ENCODE assay signal across 2 cellular contexts in genomic region chr20:35917077-35917476, GRCh38.
TF ChIP-seq lines count a peak whose summit lies in the region.

No MANE protein-coding gene starts in this region.

TF ChIP-seq in K562, 482 proteins besides CTCF, POLR2A, EP300 and RAD21:
- TF ChIP-seq PRMT5 (CRISPR knock-in tag; IDR thresholded peaks at IDR 0.05) (no peak), ZNF124 (CRISPR knock-in tag; IDR thresholded peaks at IDR 0.05) (no peak), MCM5 (IDR thresholded peaks at IDR 0.05; ENCODE audit: low read depth) (no peak), GABPB1 (CRISPR knock-in tag; IDR thresholded peaks at IDR 0.05) (no peak), ZEB2 (IDR thresholded peaks at IDR 0.05) (no peak), ZBTB9 (CRISPR knock-in tag; IDR thresholded peaks at IDR 0.05) (no peak), SPI1 (IDR thresholded peaks at IDR 0.05; ENCODE audit: borderline replicate concordance, low read depth, low read length) (peak; percentile 96)

TF ChIP-seq in SK-N-SH treated with all-trans-retinoic acid at 6 μM for 48 hours, 23 proteins besides CTCF, POLR2A, EP300 and RAD21:
- TF ChIP-seq TOX (CRISPR knock-in tag; IDR thresholded peaks at IDR 0.05; ENCODE audit: borderline replicate concordance) (no peak), PATZ1 (CRISPR knock-in tag; IDR thresholded peaks at IDR 0.05; ENCODE audit: borderline replicate concordance) (no peak), CSRNP3 (CRISPR knock-in tag; IDR thresholded peaks at IDR 0.05) (no peak), ZFP30 (CRISPR knock-in tag; IDR thresholded peaks at IDR 0.05) (no peak), GLIS3 (CRISPR knock-in tag; IDR thresholded peaks at IDR 0.05) (no peak), ESRRG (CRISPR knock-in tag; IDR thresholded peaks at IDR 0.05) (no peak), TSHZ2 (CRISPR knock-in tag; IDR thresholded peaks at IDR 0.05) (no peak), ZC3H10 (CRISPR knock-in tag; IDR thresholded peaks at IDR 0.05) (no peak), ZNF565 (CRISPR knock-in tag; conservative IDR thresholded peaks at IDR 0.05; ENCODE audit: low read depth) (no peak), BACH2 (CRISPR knock-in tag; IDR thresholded peaks at IDR 0.05; ENCODE audit: borderline replicate concordance) (no peak), CREB5 (CRISPR knock-in tag; IDR thresholded peaks at IDR 0.05; ENCODE audit: low read depth) (no peak), ARNTL (CRISPR knock-in tag; IDR thresholded peaks at IDR 0.05; ENCODE audit: borderline replicate concordance, low read depth) (no peak), PPARA (CRISPR knock-in tag; IDR thresholded peaks at IDR 0.05; ENCODE audit: borderline replicate concordance) (no peak), ZFP3 (CRISPR knock-in tag; IDR thresholded peaks at IDR 0.05) (no peak)
